In genomic region chr12:54352022-54352531, GRCh38 we compare ENCODE assay signal across 8 cellular contexts. TPM values are rescaled to one million over a fixed set of nuclear protein-coding genes. Genes with fewer than 3 reads are reported as not detected.
DNase-seq lines count a peak whose midpoint lies in the region; ATAC-seq lines count a peak whose summit lies in the region.

No MANE protein-coding gene starts in this region.

- H3K27me3 Mint-ChIP-seq in CD8-positive, alpha-beta memory T cell = peaks cover 0 to 2% of the 10 kb centered on the region in 2 donors

- CTCF ChIA-PET in CD8-positive, alpha-beta memory T cell (lab: Charles Lee) = interaction anchor here (0.8 to 1.6 kb wide), 4 partner anchors 16 to 100 kb away, joined by 3 to 6 read pairs (median 4); no protein-coding TSS in a partner anchor

- no peaks in the 10 kb centered on the region for H3K9me3 Mint-ChIP-seq in CD8-positive, alpha-beta memory T cell

- ATAC-seq in HG03442 (IDR thresholded peaks at IDR 0.05; ENCODE audit: unreplicated experiment) = no peak
- no peak for ATAC-seq in GM21825 (IDR thresholded peaks at IDR 0.05; ENCODE audit: unreplicated experiment)

- H3K36me3 Mint-ChIP-seq in CD8-positive, alpha-beta memory T cell = peaks cover 12 to 52% (median 23%) of the 10 kb centered on the region in 3 donors

- DNase-seq in CD8-positive, alpha-beta memory T cell = peak in 1 of 5 donors; percentile 36
- DNase-seq in NCI-H2107 (lab: John Stamatoyannopoulos, UW) (peak; percentile 81), kidney glomerular epithelial cell (lab: John Stamatoyannopoulos, UW) (peak; percentile 61)
- DNase-seq in stimulated activated CD4-positive, alpha-beta T cell treated with anti-CD3 and anti-CD28 coated beads, Interleukin-4, amount 100 ng/mL, for 4 hours = peak; percentile 41 to 66
- no peak for DNase-seq in effector CD8-positive, alpha-beta T cell (lab: John Stamatoyannopoulos, UW)

- H3K4me3 ChIP-seq in CD8-positive, alpha-beta memory T cell (ENCODE audit: low read length) = peak overlapping the region; percentile 34

- H3K36me3 ChIP-seq in CD8-positive, alpha-beta memory T cell (ENCODE audit: insufficient read depth, low read length) = peaks cover 33% of the 10 kb centered on the region

- peaks cover 10 to 12% (median 10%) of the 10 kb centered on the region in 3 donors for H3K4me1 Mint-ChIP-seq in CD8-positive, alpha-beta memory T cell

- peak overlapping the region in 3 of 7 donors; percentile 33 to 61 (median 37) for H3K4me3 Mint-ChIP-seq in CD8-positive, alpha-beta memory T cell

- H3K4me1 ChIP-seq in CD8-positive, alpha-beta memory T cell (ENCODE audit: insufficient read depth, low read length) = peaks cover 14% of the 10 kb centered on the region

- POLR2A ChIA-PET in CD8-positive, alpha-beta memory T cell (lab: Charles Lee) = no interaction called here

- no peaks in the 10 kb centered on the region for H3K27me3 ChIP-seq in CD8-positive, alpha-beta memory T cell (ENCODE audit: insufficient read depth, low read length, poor library complexity, severe bottlenecking)

- peak overlapping the region; percentile 22 for H3K27ac ChIP-seq in CD8-positive, alpha-beta memory T cell (ENCODE audit: low read depth, low read length)
- peak overlapping the region; percentile 98 for H3K27ac ChIP-seq in angular gyrus (ENCODE audit: low read depth, low read length)

- peak overlapping the region in 6 of 8 donors; percentile 14 to 92 (median 42) for H3K27ac Mint-ChIP-seq in CD8-positive, alpha-beta memory T cell

- H3K9me3 ChIP-seq in CD8-positive, alpha-beta memory T cell (ENCODE audit: low read length) = no peaks in the 10 kb centered on the region

RNA-seq across cellular contexts. Expression of gene GPR84, which starts 12.2 kb away (rescaled TPM):
- under 1 TPM; 0.15 to 0.16 TPM for total RNA-seq in CD8-positive, alpha-beta memory T cell
- polyA plus RNA-seq in CD8-positive, alpha-beta memory T cell = not detected

RNA-seq across cellular contexts. Expression of gene COPZ1, which starts 27.1 kb away (rescaled TPM):
- 100 to 1,000 TPM; 112 to 115 TPM for total RNA-seq in CD8-positive, alpha-beta memory T cell
- 158 TPM for polyA plus RNA-seq in CD8-positive, alpha-beta memory T cell

RNA-seq across cellular contexts. Expression of gene ZNF385A, which starts 32.5 kb away (rescaled TPM):
- under 1 TPM; 0.77 to 0.78 TPM for total RNA-seq in CD8-positive, alpha-beta memory T cell
- not detected for polyA plus RNA-seq in CD8-positive, alpha-beta memory T cell

RNA-seq across cellular contexts. Expression of gene NFE2, which starts 51.3 kb away (rescaled TPM):
- total RNA-seq in CD8-positive, alpha-beta memory T cell = not detected
- not detected for polyA plus RNA-seq in CD8-positive, alpha-beta memory T cell
